23 cellular contexts compared by ENCODE assay signal in genomic region chr13:20561731-20562130, GRCh38.
"Had no signal": no experiment of that assay in that cellular context is flagged by ENCODE, and none has a peak within 500 bp of the region (broad histone marks: within the 10 kb centered on the region; RNA-seq: fewer than 3 reads in every experiment).

No MANE protein-coding gene starts in this region.

- ATAC-seq: gastrocnemius medialis; heart left ventricle; left colon; left ventricle myocardium superior; lower lobe of right lung; naive thymus-derived CD8-positive, alpha-beta T cell; right cardiac atrium; stimulated activated memory B cell treated with anti-CD40 and anti-IgM and Interleukin-4, amounts not matched to agents 10 μg/mL and 1 μg/mL and 100 μg/mL, for 72 hours; stimulated activated naive CD8-positive, alpha-beta T cell treated with anti-CD3 and anti-CD28 coated beads, Interleukin-15, Interleukin-2, amounts not matched to agents 100 U/mL and 50 U/mL, for 24 hours had no signal

- H2AFZ ChIP-seq: hepatocyte, neural progenitor cell, parathyroid adenoma had no signal

- H3K4me1 ChIP-seq: gastrocnemius medialis, lower lobe of right lung, neural progenitor cell, parathyroid adenoma, testis had no signal

- DNase-seq: foreskin fibroblast; gastrocnemius medialis; heart left ventricle; left colon; left ventricle myocardium superior; lower lobe of right lung; naive thymus-derived CD8-positive, alpha-beta T cell; right cardiac atrium; spleen; stimulated activated CD4-positive, alpha-beta T cell treated with anti-CD3 and anti-CD28 coated beads, Interleukin-4, amount 100 ng/mL, for 4 hours; stimulated activated naive CD8-positive, alpha-beta T cell treated with anti-CD3 and anti-CD28 coated beads, Interleukin-15, Interleukin-2, amounts not matched to agents 100 U/mL and 50 U/mL, for 24 hours; substantia nigra; testis; tibial artery; upper lobe of left lung had no signal

- H3K27me3 ChIP-seq: gastrocnemius medialis, heart left ventricle, hepatocyte, neural progenitor cell, spleen, testis, tibial artery, upper lobe of left lung had no signal

- H3K27me3 Mint-ChIP-seq: naive thymus-derived CD8-positive, alpha-beta T cell; progenitor cell of endocrine pancreas; stimulated activated memory B cell treated with anti-CD40 and anti-IgM and Interleukin-4, amounts not matched to agents 10 μg/mL and 1 μg/mL and 100 μg/mL, for 72 hours had no signal

- H3K9ac ChIP-seq: neural progenitor cell, parathyroid adenoma had no signal

- H3K9me3 ChIP-seq: gastrocnemius medialis, lower lobe of right lung, testis, upper lobe of left lung had no signal

- H3K36me3 ChIP-seq: gastrocnemius medialis, heart left ventricle, lower lobe of right lung, neural progenitor cell, spleen, tibial artery, upper lobe of left lung had no signal

- H3K79me2 ChIP-seq: hepatocyte, parathyroid adenoma had no signal

- H3K4me1 Mint-ChIP-seq: neural progenitor cell; stimulated activated memory B cell treated with anti-CD40 and anti-IgM and Interleukin-4, amounts not matched to agents 10 μg/mL and 1 μg/mL and 100 μg/mL, for 72 hours had no signal

- H3K4me3 Mint-ChIP-seq: naive thymus-derived CD8-positive, alpha-beta T cell; neural progenitor cell; stimulated activated memory B cell treated with anti-CD40 and anti-IgM and Interleukin-4, amounts not matched to agents 10 μg/mL and 1 μg/mL and 100 μg/mL, for 72 hours had no signal

- H3K4me2 ChIP-seq: hepatocyte, neural progenitor cell had no signal

- H3K27ac Mint-ChIP-seq: naive thymus-derived CD8-positive, alpha-beta T cell; neural progenitor cell; progenitor cell of endocrine pancreas; stimulated activated memory B cell treated with anti-CD40 and anti-IgM and Interleukin-4, amounts not matched to agents 10 μg/mL and 1 μg/mL and 100 μg/mL, for 72 hours had no signal

- H3K4me3 ChIP-seq: coronary artery, gastrocnemius medialis, heart left ventricle, hepatocyte, lower lobe of right lung, neural progenitor cell, skin epidermis, spleen, testis, tibial artery, upper lobe of left lung had no signal

- H3K27ac ChIP-seq: coronary artery, gastrocnemius medialis, heart left ventricle, lower lobe of right lung, neural progenitor cell, parathyroid adenoma, skin epidermis, testis, tibial artery, upper lobe of left lung had no signal

- FAIRE-seq: urothelium cell line had no signal

- H3K36me3 Mint-ChIP-seq: naive thymus-derived CD8-positive, alpha-beta T cell had no signal
